12 cellular contexts compared by ENCODE assay signal in the genomic region with DNA sequence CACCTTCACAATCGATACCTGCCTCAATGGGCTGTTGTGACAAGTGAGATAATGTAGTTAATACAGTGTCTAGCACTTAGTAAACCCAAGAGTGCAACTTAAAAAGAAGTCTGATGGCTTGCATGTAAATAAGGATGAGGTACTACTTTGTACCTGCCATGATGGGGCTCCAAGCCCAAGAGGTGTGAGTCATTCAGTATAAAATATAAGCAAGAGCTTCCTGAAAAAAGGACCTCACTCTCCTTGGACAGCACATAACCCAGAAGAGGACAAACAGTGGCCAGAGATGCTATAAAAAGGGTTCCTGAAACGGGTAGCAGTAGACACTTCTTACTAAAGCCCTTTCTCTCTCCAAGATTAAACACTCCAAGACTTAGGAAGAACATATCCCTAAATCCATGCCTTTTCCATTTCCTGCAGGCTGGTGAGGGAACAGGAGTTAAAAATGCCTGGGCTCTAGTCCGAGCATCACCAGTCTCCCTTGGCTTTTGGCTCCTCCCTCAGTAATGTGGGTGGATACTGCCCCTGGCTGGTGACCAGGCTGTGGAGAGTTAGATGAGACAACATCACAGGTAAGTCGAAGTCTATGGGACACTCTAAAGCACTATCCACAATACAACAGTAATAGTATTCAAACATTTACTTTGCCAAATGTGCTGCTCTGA. TPM values are rescaled to one million over a fixed set of nuclear protein-coding genes. Genes with fewer than 3 reads are reported as not detected.
DNase-seq lines count a peak whose midpoint lies in the region; ATAC-seq and TF ChIP-seq lines count a peak whose summit lies in the region.
"Had no signal": no experiment of that assay in that cellular context is flagged by ENCODE, and none has a peak within 500 bp of the region (broad histone marks: within the 10 kb centered on the region; RNA-seq: fewer than 3 reads in every experiment).

No MANE protein-coding gene starts in this region.

- H2BK20ac ChIP-seq in H9 (ENCODE audit: low read depth, low read length, poor library complexity, severe bottlenecking): no peak overlapping the region

- H4K91ac ChIP-seq in H9 (ENCODE audit: insufficient read length, low read depth, low read length): no peak overlapping the region

- TF ChIP-seq CTCF in H9 (conservative IDR thresholded peaks at IDR 0.05): no peak
- TF ChIP-seq CTCF in brain (conservative IDR thresholded peaks at IDR 0.05): no peak

- no CpG with 5 or more reads among the region's 4 CpGs for whole genome bisulfite sequencing in H9 (ENCODE audit: extremely low coverage, insufficient read length, low lambda C conversion rate)

- no peak overlapping the region for H2BK12ac ChIP-seq in H9 (ENCODE audit: insufficient read length, low read depth, low read length)

- H3K27ac ChIP-seq in CD4-positive, CD25-positive, alpha-beta regulatory T cell (ENCODE audit: insufficient read depth, low read length, poor library complexity, severe bottlenecking): peak overlapping the region; percentile 41
- no peak overlapping the region for H3K27ac ChIP-seq in H9 (ENCODE audit: insufficient read length, low read depth, low read length)

- H3K4me3 ChIP-seq in CD4-positive, CD25-positive, alpha-beta regulatory T cell (ENCODE audit: low read depth, low read length): no peak overlapping the region
- H3K4me3 ChIP-seq in MG63: no peak overlapping the region
- H3K4me3 ChIP-seq: heart left ventricle, lower lobe of right lung had no signal

- H3K79me2 ChIP-seq in H9 (ENCODE audit: insufficient read depth, low read length): peaks cover 58% of the 10 kb centered on the region; the same call in 1 of the 2 replicates

- no peak overlapping the region for H3K18ac ChIP-seq in H9 (ENCODE audit: insufficient read length, low read depth, low read length)

- no peak overlapping the region for H3K4ac ChIP-seq in H9 (ENCODE audit: low read depth, low read length)

- H4K5ac ChIP-seq in H9 (ENCODE audit: insufficient read length, low read depth, low read length): no peak overlapping the region

- H3K27ac Mint-ChIP-seq in CD4-positive, CD25-positive, alpha-beta regulatory T cell: peak overlapping the region in 2 of 3 donors; percentile 15 to 76
- H3K27ac Mint-ChIP-seq in H9: peak overlapping the region in 2 of 3 experiments; percentile 58 to 78; a peak in 2 of 7 replicates
- peak overlapping the region in 4 of 5 experiments; percentile 46 to 69 (median 58) for H3K27ac Mint-ChIP-seq in brain
- H3K27ac Mint-ChIP-seq in natural killer cell treated with Interleukin-12 subunit alpha and Interleukin-12 subunit beta and Interleukin-15 and Interleukin-18, amount 100 ng/mL, for 72 hours: peak overlapping the region; percentile 96 to 97
- no peak overlapping the region for H3K27ac Mint-ChIP-seq in T-helper 2 cell treated with Interferon-gamma antibody and Interleukin-4, amounts not matched to agents 5 μg/mL and 100 μg/mL, for 36 hours

- H4K20me1 ChIP-seq in H9 (ENCODE audit: control insufficient read depth, insufficient read depth, insufficient read length): peaks cover 2% of the 10 kb centered on the region

- no peak for ATAC-seq in CD4-positive, CD25-positive, alpha-beta regulatory T cell (ENCODE audit: low read depth in 2 of 2)
- ATAC-seq in natural killer cell treated with Interleukin-12 subunit alpha and Interleukin-12 subunit beta and Interleukin-15 and Interleukin-18, amount 100 ng/mL, for 72 hours: no peak
- no peak for ATAC-seq in GM18909 (IDR thresholded peaks at IDR 0.05; ENCODE audit: poor library complexity, unreplicated experiment)
- ATAC-seq: heart left ventricle had no signal

- peaks cover 7% of the 10 kb centered on the region for H3K79me1 ChIP-seq in H9 (ENCODE audit: insufficient read depth, low read depth, low read length, poor library complexity, severe bottlenecking)

- H2BK120ac ChIP-seq in H9 (ENCODE audit: low read depth, low read length, poor library complexity, severe bottlenecking): no peak overlapping the region

- H4K8ac ChIP-seq in H9 (replicated peaks; ENCODE audit: insufficient read length, low read depth, low read length): no peak overlapping the region

- no peaks in the 10 kb centered on the region for H3K36me3 ChIP-seq in CD4-positive, CD25-positive, alpha-beta regulatory T cell (ENCODE audit: control insufficient read depth, insufficient read depth, low read length)
- H3K36me3 ChIP-seq in MG63: peaks cover 46% of the 10 kb centered on the region

- H3K36me3 Mint-ChIP-seq in CD4-positive, CD25-positive, alpha-beta regulatory T cell: no peaks in the 10 kb centered on the region
- peaks cover 2 to 28% (median 17%) of the 10 kb centered on the region in 3 experiments; a peak in 5 of 7 replicates for H3K36me3 Mint-ChIP-seq in H9 (ENCODE audit: insufficient read depth in 1 of 3, low read depth in 3 of 3)
- peaks cover 22% of the 10 kb centered on the region for H3K36me3 Mint-ChIP-seq in brain
- H3K36me3 Mint-ChIP-seq in natural killer cell treated with Interleukin-12 subunit alpha and Interleukin-12 subunit beta and Interleukin-15 and Interleukin-18, amount 100 ng/mL, for 72 hours: peaks cover 21% of the 10 kb centered on the region
- peaks cover 20% of the 10 kb centered on the region for H3K36me3 Mint-ChIP-seq in T-helper 2 cell treated with Interferon-gamma antibody and Interleukin-4, amounts not matched to agents 5 μg/mL and 100 μg/mL, for 36 hours (ENCODE audit: low read depth)

- DNase-seq in CD4-positive, CD25-positive, alpha-beta regulatory T cell: no peak
- DNase-seq in H9 (no peak), SKM-1 (lab: John Stamatoyannopoulos, UW; ENCODE audit: unreplicated experiment) (no peak), MG63 (no peak)
- DNase-seq in natural killer cell treated with Interleukin-12 subunit alpha and Interleukin-12 subunit beta and Interleukin-15 and Interleukin-18, amount 100 ng/mL, for 72 hours (ENCODE audit: low spot score): no peak
- DNase-seq in T-helper 2 cell treated with Interferon-gamma antibody and Interleukin-4, amounts not matched to agents 5 μg/mL and 100 μg/mL, for 36 hours (ENCODE audit: low spot score): no peak
- DNase-seq: effector CD8-positive, alpha-beta T cell; heart left ventricle; lower lobe of right lung; RPMI8226 had no signal

- peaks cover 53% of the 10 kb centered on the region for H3K4me1 ChIP-seq in CD4-positive, CD25-positive, alpha-beta regulatory T cell (ENCODE audit: control insufficient read depth, insufficient read depth, low read length, poor library complexity, severe bottlenecking)
- H3K4me1 ChIP-seq in H9 (ENCODE audit: insufficient read depth, low read length): peaks cover 3% of the 10 kb centered on the region; the same call in 1 of the 2 replicates

- H3K14ac ChIP-seq in H9 (ENCODE audit: insufficient read depth, low read length): no peak overlapping the region

- no peak overlapping the region for H2AK5ac ChIP-seq in H9 (ENCODE audit: insufficient read length, low read length)

- H3K4me3 Mint-ChIP-seq in CD4-positive, CD25-positive, alpha-beta regulatory T cell: peak overlapping the region in 3 of 4 donors; percentile 3 to 97 (median 25)
- no peak overlapping the region for H3K4me3 Mint-ChIP-seq in H9
- peak overlapping the region in 3 of 5 experiments; percentile 28 to 76 (median 35) for H3K4me3 Mint-ChIP-seq in brain
- peak overlapping the region; percentile 80 for H3K4me3 Mint-ChIP-seq in natural killer cell treated with Interleukin-12 subunit alpha and Interleukin-12 subunit beta and Interleukin-15 and Interleukin-18, amount 100 ng/mL, for 72 hours
- no peak overlapping the region for H3K4me3 Mint-ChIP-seq in T-helper 2 cell treated with Interferon-gamma antibody and Interleukin-4, amounts not matched to agents 5 μg/mL and 100 μg/mL, for 36 hours

- H3K9me3 Mint-ChIP-seq in CD4-positive, CD25-positive, alpha-beta regulatory T cell: no peaks in the 10 kb centered on the region
- H3K9me3 Mint-ChIP-seq in H9: no peaks in the 10 kb centered on the region
- H3K9me3 Mint-ChIP-seq in brain: no peaks in the 10 kb centered on the region
- no peaks in the 10 kb centered on the region for H3K9me3 Mint-ChIP-seq in natural killer cell treated with Interleukin-12 subunit alpha and Interleukin-12 subunit beta and Interleukin-15 and Interleukin-18, amount 100 ng/mL, for 72 hours
- no peaks in the 10 kb centered on the region for H3K9me3 Mint-ChIP-seq in T-helper 2 cell treated with Interferon-gamma antibody and Interleukin-4, amounts not matched to agents 5 μg/mL and 100 μg/mL, for 36 hours

- H3K56ac ChIP-seq in H9 (ENCODE audit: insufficient read length, low read depth, low read length): no peak overlapping the region

- H3K27me3 Mint-ChIP-seq in CD4-positive, CD25-positive, alpha-beta regulatory T cell: no peaks in the 10 kb centered on the region
- H3K27me3 Mint-ChIP-seq in H9 (ENCODE audit: low read depth) (no peaks in the 10 kb centered on the region), brain (no peaks in the 10 kb centered on the region)
- no peaks in the 10 kb centered on the region for H3K27me3 Mint-ChIP-seq in natural killer cell treated with Interleukin-12 subunit alpha and Interleukin-12 subunit beta and Interleukin-15 and Interleukin-18, amount 100 ng/mL, for 72 hours
- H3K27me3 Mint-ChIP-seq in T-helper 2 cell treated with Interferon-gamma antibody and Interleukin-4, amounts not matched to agents 5 μg/mL and 100 μg/mL, for 36 hours (ENCODE audit: low read depth): no peaks in the 10 kb centered on the region

- peaks cover 12% of the 10 kb centered on the region for H3K23me2 ChIP-seq in H9 (ENCODE audit: insufficient read length, low read depth, low read length, poor library complexity, severe bottlenecking)

- H2BK5ac ChIP-seq in H9 (ENCODE audit: insufficient read length, low read length): no peak overlapping the region

- H2BK15ac ChIP-seq in H9 (ENCODE audit: low read depth, low read length): no peak overlapping the region

- no peak overlapping the region for H3T11ph ChIP-seq in H9 (ENCODE audit: low read length)

- peaks cover 26 to 89% (median 73%) of the 10 kb centered on the region in 4 donors for H3K4me1 Mint-ChIP-seq in CD4-positive, CD25-positive, alpha-beta regulatory T cell
- H3K4me1 Mint-ChIP-seq in H9: peaks cover 41 to 52% of the 10 kb centered on the region in 2 experiments
- peaks cover 73% of the 10 kb centered on the region for H3K4me1 Mint-ChIP-seq in brain
- H3K4me1 Mint-ChIP-seq in natural killer cell treated with Interleukin-12 subunit alpha and Interleukin-12 subunit beta and Interleukin-15 and Interleukin-18, amount 100 ng/mL, for 72 hours (ENCODE audit: low read depth in 2 of 2): peaks cover 63 to 83% of the 10 kb centered on the region in 2 donors
- peaks cover 50% of the 10 kb centered on the region for H3K4me1 Mint-ChIP-seq in T-helper 2 cell treated with Interferon-gamma antibody and Interleukin-4, amounts not matched to agents 5 μg/mL and 100 μg/mL, for 36 hours (ENCODE audit: low read depth)

- no peak overlapping the region for H3K9ac ChIP-seq in H9 (ENCODE audit: extremely low read depth, insufficient read length, low read length)

- H3K27me3 ChIP-seq in CD4-positive, CD25-positive, alpha-beta regulatory T cell (ENCODE audit: control insufficient read depth, insufficient read depth, low read length): no peaks in the 10 kb centered on the region
- H3K27me3 ChIP-seq in H9 (ENCODE audit: insufficient read depth, low read length) (no peaks in the 10 kb centered on the region), MG63 (no peaks in the 10 kb centered on the region)
- H3K27me3 ChIP-seq: heart left ventricle had no signal

- H3K23ac ChIP-seq in H9 (ENCODE audit: insufficient read length, low read depth, low read length): no peak overlapping the region

- H2AFZ ChIP-seq in H9 (ENCODE audit: low read length): no peak overlapping the region

- no peak overlapping the region for H3K4me2 ChIP-seq in H9 (ENCODE audit: insufficient read depth, insufficient read length, low read length)

- no peaks in the 10 kb centered on the region for H3K9me3 ChIP-seq in CD4-positive, CD25-positive, alpha-beta regulatory T cell (ENCODE audit: control insufficient read depth in 2 of 2, low read length in 2 of 2)
- H3K9me3 ChIP-seq in H9 (ENCODE audit: control insufficient read depth, low read depth, low read length) (no peaks in the 10 kb centered on the region), MG63 (no peaks in the 10 kb centered on the region)
- H3K9me3 ChIP-seq: heart left ventricle, lower lobe of right lung had no signal

RNA-seq across cellular contexts. Expression of gene UBE2V1, which starts 4.2 kb away (rescaled TPM):
- 124 TPM for total RNA-seq in CD4-positive, CD25-positive, alpha-beta regulatory T cell
- polyA plus RNA-seq in CD4-positive, CD25-positive, alpha-beta regulatory T cell: 100 to 1,000 TPM; 115 to 130 (median 127) TPM
- total RNA-seq in H9 (2021): 152 and 165 TPM in 2 replicates
- polyA plus RNA-seq in brain (ENCODE audit: insufficient read depth, low read depth, low replicate concordance): 166 TPM
- 100 to 1,000 TPM; 198 to 240 TPM for total RNA-seq in natural killer cell treated with Interleukin-12 subunit alpha and Interleukin-12 subunit beta and Interleukin-15 and Interleukin-18, amount 100 ng/mL, for 72 hours
- 23.3 and 29.6 TPM in 2 replicates for total RNA-seq in MG63 (2014; rRNA removed; shearing (Covaris generic); ENCODE audit: low replicate concordance)

RNA-seq across cellular contexts. Expression of gene PEDS1, which starts 44.8 kb away (rescaled TPM):
- 26.4 TPM for total RNA-seq in CD4-positive, CD25-positive, alpha-beta regulatory T cell
- 10 to 100 TPM; 16.8 to 18.3 (median 17.8) TPM for polyA plus RNA-seq in CD4-positive, CD25-positive, alpha-beta regulatory T cell
- total RNA-seq in H9 (2021): 29.3 and 32.4 TPM in 2 replicates
- polyA plus RNA-seq in brain (ENCODE audit: insufficient read depth, low read depth, low replicate concordance): 45.1 TPM
- total RNA-seq in natural killer cell treated with Interleukin-12 subunit alpha and Interleukin-12 subunit beta and Interleukin-15 and Interleukin-18, amount 100 ng/mL, for 72 hours: 10 to 100 TPM; 31.2 to 33.8 TPM
- 18.2 and 31.6 TPM in 2 replicates for total RNA-seq in MG63 (2014; rRNA removed; shearing (Covaris generic); ENCODE audit: low replicate concordance)

Comparison
In these comparisons a context has a peak if more than half of its experiments do, and no peak if none do; other contexts are left out.
1. H3K4me3 Mint-ChIP-seq: peak in CD4-positive, CD25-positive, alpha-beta regulatory T cell (3 of 4), brain (3 of 5) and natural killer cell treated with Interleukin-12 subunit alpha and Interleukin-12 subunit beta and Interleukin-15 and Interleukin-18, amount 100 ng/mL, for 72 hours (single experiment); none in H9 (0 of 2) and T-helper 2 cell treated with Interferon-gamma antibody and Interleukin-4, amounts not matched to agents 5 μg/mL and 100 μg/mL, for 36 hours (single experiment).